27 cellular contexts compared by ENCODE assay signal in the genomic region with DNA sequence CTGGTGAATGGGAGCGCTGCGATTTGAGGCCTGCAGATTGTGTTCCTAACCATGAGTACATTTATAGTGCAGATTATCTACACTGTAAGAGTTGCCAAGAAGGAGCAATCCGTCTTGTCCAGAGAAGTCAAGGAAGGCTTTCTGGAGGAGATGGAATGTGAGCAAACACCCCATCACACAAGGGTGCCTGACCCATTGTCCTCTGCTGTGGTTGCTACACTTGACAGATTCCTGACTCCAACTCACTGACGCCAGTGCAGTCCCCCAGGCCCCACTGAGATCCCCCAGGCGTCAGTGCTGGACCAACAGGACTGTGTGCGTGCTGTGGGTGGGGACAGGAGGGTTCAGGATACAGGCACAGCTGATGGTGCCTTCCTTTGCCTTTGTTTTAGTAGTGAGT.
"Had no signal": no experiment of that assay in that cellular context is flagged by ENCODE, and none has a peak within 500 bp of the region (broad histone marks: within the 10 kb centered on the region; RNA-seq: fewer than 3 reads in every experiment).

No MANE protein-coding gene starts in this region.

- DNase-seq: activated CD4-positive, alpha-beta memory T cell treated with anti-CD3 and anti-CD28 coated beads for 36 hours; activated CD4-positive, alpha-beta T cell treated with anti-CD3 and anti-CD28 coated beads, Interleukin-2, amount 10 ng/mL, durations not matched to agents 7 days and 5 days; activated CD4-positive, CD25-positive, alpha-beta regulatory T cell; activated CD8-positive, alpha-beta memory T cell treated with anti-CD3 and anti-CD28 coated beads for 24 hours; activated effector memory CD4-positive, alpha-beta T cell treated with anti-CD3 and anti-CD28 coated beads, Interleukin-2, amount 50 U/mL, for 16 hours; activated naive CD4-positive, alpha-beta T cell treated with Interleukin-2 at 50 U/mL for 16 hours; activated naive CD8-positive, alpha-beta T cell treated with anti-CD3 and anti-CD28 coated beads, Interleukin-2, amount 50 U/mL, for 24 hours; activated T-cell treated with anti-CD3 and anti-CD28 coated beads, Interleukin-2, amount 50 U/mL, for 4 hours; amniotic stem cell; body of pancreas; Kasumi-1; KBM-7; NCI-H1105 treated with DMSO at 0.1 percent for 48 hours; NCI-H146; NCI-H187 treated with DMSO at 0.1 percent for 48 hours; NCI-H2171 treated with DMSO at 0.1 percent for 48 hours; NCI-H345; NCI-H510A; NCI-H526 treated with DMSO at 0.1 percent for 48 hours; NCI-H82; T-cell; T-helper 2 cell; T1000 had no signal

- H3K4me3 ChIP-seq: ascending aorta, body of pancreas, cardiac muscle cell, SK-N-MC had no signal

- H3K27me3 ChIP-seq: ascending aorta, body of pancreas, cardiac muscle cell had no signal

- H3K36me3 Mint-ChIP-seq: activated CD4-positive, alpha-beta memory T cell treated with anti-CD3 and anti-CD28 coated beads for 36 hours; activated naive CD4-positive, alpha-beta T cell treated with anti-CD3 and anti-CD28 coated beads, Interleukin-2, amount 50 U/mL, for 72 hours; T-cell had no signal

- H3K4me3 Mint-ChIP-seq: activated CD4-positive, alpha-beta memory T cell treated with anti-CD3 and anti-CD28 coated beads for 36 hours; activated CD4-positive, alpha-beta T cell treated with anti-CD3 and anti-CD28 coated beads, Interleukin-2, amount 10 ng/mL, durations not matched to agents 7 days and 5 days; activated naive CD8-positive, alpha-beta T cell treated with anti-CD3 and anti-CD28 coated beads, Interleukin-2, amount 50 U/mL, for 24 hours; activated T-cell treated with anti-CD3 and anti-CD28 coated beads, Interleukin-2, amount 50 U/mL, for 4 hours; T-cell had no signal

- H3K36me3 ChIP-seq: ascending aorta, cardiac muscle cell had no signal

- H3K27ac ChIP-seq: ascending aorta, cardiac muscle cell, SK-N-MC had no signal

- H3K9me3 ChIP-seq: ascending aorta, body of pancreas had no signal

- H3K27ac Mint-ChIP-seq: activated CD4-positive, alpha-beta memory T cell treated with anti-CD3 and anti-CD28 coated beads for 36 hours; activated CD4-positive, alpha-beta T cell treated with anti-CD3 and anti-CD28 coated beads, Interleukin-2, amount 10 ng/mL, durations not matched to agents 7 days and 5 days; activated naive CD4-positive, alpha-beta T cell treated with anti-CD3 and anti-CD28 coated beads, Interleukin-2, amount 50 U/mL, for 72 hours; activated naive CD8-positive, alpha-beta T cell treated with anti-CD3 and anti-CD28 coated beads, Interleukin-2, amount 50 U/mL, for 24 hours; T-cell had no signal

- H3K9me3 Mint-ChIP-seq: activated CD4-positive, alpha-beta memory T cell treated with anti-CD3 and anti-CD28 coated beads for 36 hours; activated CD4-positive, alpha-beta T cell treated with anti-CD3 and anti-CD28 coated beads, Interleukin-2, amount 10 ng/mL, durations not matched to agents 7 days and 5 days; activated naive CD4-positive, alpha-beta T cell treated with anti-CD3 and anti-CD28 coated beads, Interleukin-2, amount 50 U/mL, for 72 hours; activated naive CD8-positive, alpha-beta T cell treated with anti-CD3 and anti-CD28 coated beads, Interleukin-2, amount 50 U/mL, for 24 hours; activated T-cell treated with anti-CD3 and anti-CD28 coated beads, Interleukin-2, amount 50 U/mL, for 4 hours; T-cell had no signal

- H3K4me1 Mint-ChIP-seq: activated CD4-positive, alpha-beta T cell treated with anti-CD3 and anti-CD28 coated beads, Interleukin-2, amount 10 ng/mL, durations not matched to agents 7 days and 5 days; activated naive CD8-positive, alpha-beta T cell treated with anti-CD3 and anti-CD28 coated beads, Interleukin-2, amount 50 U/mL, for 24 hours; T-cell had no signal

- ATAC-seq: activated naive CD4-positive, alpha-beta T cell treated with anti-CD3 and anti-CD28 coated beads, Interleukin-2, amount 50 U/mL, for 72 hours; activated naive CD8-positive, alpha-beta T cell treated with anti-CD3 and anti-CD28 coated beads, Interleukin-2, amount 50 U/mL, for 24 hours; activated T-cell treated with anti-CD3 and anti-CD28 coated beads, Interleukin-2, amount 50 U/mL, for 4 hours; body of pancreas; T-cell had no signal

- H3K27me3 Mint-ChIP-seq: activated CD4-positive, alpha-beta memory T cell treated with anti-CD3 and anti-CD28 coated beads for 36 hours; activated CD4-positive, alpha-beta T cell treated with anti-CD3 and anti-CD28 coated beads, Interleukin-2, amount 10 ng/mL, durations not matched to agents 7 days and 5 days had no signal
